8 cellular contexts compared by ENCODE assay signal in the genomic region with DNA sequence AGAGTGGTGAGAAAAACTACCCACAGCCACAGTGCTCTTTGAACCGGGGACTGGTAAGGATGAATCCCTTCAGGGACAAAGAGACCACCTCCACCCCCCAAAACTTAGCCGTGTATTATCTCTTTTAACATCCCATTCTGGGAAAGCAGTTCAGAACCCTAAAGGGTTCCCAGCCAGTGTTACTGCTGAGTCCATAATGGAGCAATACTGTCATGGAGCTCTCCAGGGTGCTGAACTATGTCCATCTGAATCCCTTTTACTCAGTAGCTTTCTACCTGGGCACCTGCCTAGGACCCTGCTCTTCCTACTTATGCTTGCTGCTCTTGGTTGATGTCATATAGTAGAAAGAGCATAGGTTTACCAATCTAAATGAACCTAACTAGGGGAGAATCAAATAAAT. TPM values are rescaled to one million over a fixed set of nuclear protein-coding genes. Genes with fewer than 3 reads are reported as not detected.
DNase-seq lines count a peak whose midpoint lies in the region; ATAC-seq lines count a peak whose summit lies in the region.

No MANE protein-coding gene starts in this region.

- POLR2A ChIA-PET in activated CD4-positive, alpha-beta T cell treated with anti-CD3 and anti-CD28 coated beads for 36 hours (lab: Charles Lee), result no interaction called here

- ATAC-seq in activated CD4-positive, alpha-beta T cell treated with anti-CD3 and anti-CD28 coated beads for 36 hours, result no peak
- ATAC-seq in GM18858 (IDR thresholded peaks at IDR 0.05; ENCODE audit: unreplicated experiment) (no peak), GM21737 (IDR thresholded peaks at IDR 0.05; ENCODE audit: unreplicated experiment) (no peak), GM18498 (IDR thresholded peaks at IDR 0.05; ENCODE audit: unreplicated experiment) (no peak)

- intact Hi-C loops in activated CD4-positive, alpha-beta T cell treated with anti-CD3 and anti-CD28 coated beads for 36 hours (cut with DNase I, micrococcal nuclease), result no loop called here

- no peaks in the 10 kb centered on the region for H3K36me3 Mint-ChIP-seq in activated CD4-positive, alpha-beta T cell treated with anti-CD3 and anti-CD28 coated beads for 36 hours (ENCODE audit: low read depth)

- H3K27me3 Mint-ChIP-seq in activated CD4-positive, alpha-beta T cell treated with anti-CD3 and anti-CD28 coated beads for 36 hours, result peaks cover 11% of the 10 kb centered on the region

- CTCF ChIA-PET in activated CD4-positive, alpha-beta T cell treated with anti-CD3 and anti-CD28 coated beads for 36 hours (lab: Charles Lee), result interaction anchor here (0.9 to 1.4 kb wide), 3 partner anchors 9 to 49 kb away, joined by 3 read pairs; no protein-coding TSS in a partner anchor

- H3K4me1 Mint-ChIP-seq in activated CD4-positive, alpha-beta T cell treated with anti-CD3 and anti-CD28 coated beads for 36 hours, result no peaks in the 10 kb centered on the region

- peak; percentile 61 for DNase-seq in activated CD4-positive, alpha-beta T cell treated with anti-CD3 and anti-CD28 coated beads for 36 hours
- no peak for DNase-seq in activated CD4-positive, alpha-beta T cell treated with anti-CD3 and anti-CD28 coated beads, Interleukin-2, amount 50 U/mL, for 4 hours
- DNase-seq in SW480 (ENCODE audit: low spot score) (peak; percentile 30), fibroblast of peridontal ligament (ENCODE audit: extremely low read depth) (peak; percentile 27)
- DNase-seq in stimulated activated CD4-positive, alpha-beta T cell treated with anti-CD3 and anti-CD28 coated beads, Interleukin-4, amount 100 ng/mL, for 24 hours, result peak; percentile 39

- H3K27ac Mint-ChIP-seq in activated CD4-positive, alpha-beta T cell treated with anti-CD3 and anti-CD28 coated beads for 36 hours, result no peak overlapping the region

- peaks cover 12% of the 10 kb centered on the region for H3K9me3 Mint-ChIP-seq in activated CD4-positive, alpha-beta T cell treated with anti-CD3 and anti-CD28 coated beads for 36 hours (ENCODE audit: low read depth)

- no peak overlapping the region for H3K4me3 Mint-ChIP-seq in activated CD4-positive, alpha-beta T cell treated with anti-CD3 and anti-CD28 coated beads for 36 hours

RNA-seq across cellular contexts. Expression of a gene that starts 22.2 kb away (rescaled TPM):
- total RNA-seq in activated CD4-positive, alpha-beta T cell treated with anti-CD3 and anti-CD28 coated beads for 36 hours, result 10 to 100 TPM; 14.1 to 16.7 TPM

Comparison
In these comparisons a context has a peak if more than half of its experiments do, and no peak if none do; other contexts are left out.
1. DNase-seq: peak in activated CD4-positive, alpha-beta T cell treated with anti-CD3 and anti-CD28 coated beads for 36 hours (single experiment), SW480 (single experiment), fibroblast of peridontal ligament (single experiment) and stimulated activated CD4-positive, alpha-beta T cell treated with anti-CD3 and anti-CD28 coated beads, Interleukin-4, amount 100 ng/mL, for 24 hours (single experiment); none in activated CD4-positive, alpha-beta T cell treated with anti-CD3 and anti-CD28 coated beads, Interleukin-2, amount 50 U/mL, for 4 hours (0 of 2).